16 cellular contexts compared by ENCODE assay signal in the genomic region with DNA sequence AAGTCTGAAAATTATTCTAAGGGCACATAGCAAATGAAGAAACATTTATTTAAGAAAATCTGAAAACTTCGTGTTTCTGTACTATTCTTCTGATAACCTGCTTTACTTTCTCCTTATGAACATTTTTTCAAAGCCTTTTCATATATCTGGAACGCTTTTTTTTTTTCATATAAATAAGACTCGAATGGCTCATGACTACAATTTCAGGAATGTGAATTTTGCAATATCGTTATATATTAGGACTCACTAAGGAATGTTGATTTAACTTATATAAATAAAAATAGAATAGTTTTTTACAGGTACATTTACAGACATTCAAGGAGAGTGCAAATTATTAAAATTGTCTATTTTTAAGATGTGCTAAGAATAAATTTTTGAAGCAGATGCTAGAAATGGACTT. TPM values are rescaled to one million over a fixed set of nuclear protein-coding genes. Genes with fewer than 3 reads are reported as not detected.
DNase-seq lines count a peak whose midpoint lies in the region; ATAC-seq, FAIRE-seq and TF ChIP-seq lines count a peak whose summit lies in the region.
"Had no signal": no experiment of that assay in that cellular context is flagged by ENCODE, and none has a peak within 500 bp of the region (broad histone marks: within the 10 kb centered on the region; RNA-seq: fewer than 3 reads in every experiment).

No MANE protein-coding gene starts in this region.

- no peak for TF ChIP-seq CTCF in osteoblast (IDR thresholded peaks at IDR 0.05; ENCODE audit: extremely low read depth, low read depth, low read length)

- FAIRE-seq in H54 (lab: Jason Lieb, UNC), result no peak

- peaks cover 13% of the 10 kb centered on the region for H3K36me3 ChIP-seq in osteoblast (ENCODE audit: insufficient read depth, low read length)

- H3K9me3 ChIP-seq in osteoblast (ENCODE audit: low read depth, low read length), result no peaks in the 10 kb centered on the region

- H3K4me2 ChIP-seq in osteoblast (ENCODE audit: insufficient read depth, low read length), result peak overlapping the region; percentile 0

- H3K4me3 ChIP-seq in osteoblast (ENCODE audit: insufficient read depth, low read length), result no peak overlapping the region

- no peaks in the 10 kb centered on the region for H3K27me3 ChIP-seq in osteoblast (ENCODE audit: insufficient read depth, low read length)

- peaks cover 23% of the 10 kb centered on the region for H3K4me1 ChIP-seq in osteoblast (ENCODE audit: insufficient read depth, low read length)

- H3K79me2 ChIP-seq in osteoblast (ENCODE audit: insufficient read depth, low read length), result peaks cover 90% of the 10 kb centered on the region

- ATAC-seq in SK-N-SH treated with all-trans-retinoic acid at 6 μM for 48 hours, result peak; percentile 45; the same call in 1 of the 3 replicates
- no peak for ATAC-seq in GM21576 (IDR thresholded peaks at IDR 0.05; ENCODE audit: unreplicated experiment)
- no peak for ATAC-seq in HG02678 (IDR thresholded peaks at IDR 0.05; ENCODE audit: unreplicated experiment)
- ATAC-seq: right cardiac atrium; stimulated activated memory B cell treated with anti-CD40 and anti-IgM and Interleukin-4, amounts not matched to agents 10 μg/mL and 1 μg/mL and 100 μg/mL, for 72 hours had no signal

- peaks cover 34% of the 10 kb centered on the region for H4K20me1 ChIP-seq in osteoblast (ENCODE audit: insufficient read depth, low read length)

- DNase-seq in H54 (ENCODE audit: insufficient read length, low spot score) (peak; percentile 8), fibroblast of gingiva (ENCODE audit: low read depth) (peak; percentile 50), osteoblast (ENCODE audit: insufficient read length, low spot score, missing footprints) (no peak), NCI-H187 (lab: John Stamatoyannopoulos, UW) (no peak)
- DNase-seq in activated naive CD4-positive, alpha-beta T cell treated with Interleukin-2 at 50 U/mL for 16 hours, result no peak
- DNase-seq: activated CD4-positive, alpha-beta T cell treated with anti-CD3 and anti-CD28 coated beads for 48 hours; hippocampal formation; NCI-H146; nephron progenitor cell; right cardiac atrium; stimulated activated CD4-positive, alpha-beta T cell treated with anti-CD3 and anti-CD28 coated beads, Interleukin-4, amount 100 ng/mL, for 4 hours had no signal

- no peak overlapping the region for H3K27ac ChIP-seq in osteoblast (ENCODE audit: low read depth, low read length)
- H3K27ac ChIP-seq: C4-2B had no signal

- no peak for TF ChIP-seq POLR2A in H54 (IDR thresholded peaks at IDR 0.05; ENCODE audit: low read depth, low read length)

- no peak overlapping the region for H2AFZ ChIP-seq in osteoblast (ENCODE audit: low read length)

TF ChIP-seq in SK-N-SH treated with all-trans-retinoic acid at 6 μM for 48 hours, 23 proteins besides CTCF, POLR2A, EP300 and RAD21:
- no peak for TF ChIP-seq TCF4 (CRISPR knock-in tag; IDR thresholded peaks at IDR 0.05; ENCODE audit: borderline replicate concordance)

RNA-seq across cellular contexts. Expression of a gene that starts 42.9 kb away (rescaled TPM):
- total RNA-seq in osteoblast, result 56.8 and 59.2 TPM in 2 replicates

Comparison
In these comparisons a context has a peak if more than half of its experiments do, and no peak if none do; other contexts are left out.
1. DNase-seq: peak in H54 (single experiment) and fibroblast of gingiva (single experiment); none in osteoblast (single experiment), NCI-H187 (0 of 2) and activated naive CD4-positive, alpha-beta T cell treated with Interleukin-2 at 50 U/mL for 16 hours (single experiment).